Comparison of ENCODE assay signal across 1 cellular context in genomic region chr16:87076950-87077749, GRCh38.
TF ChIP-seq lines count a peak whose summit lies in the region.

No MANE protein-coding gene starts in this region.

TF ChIP-seq in HepG2, 621 proteins besides CTCF, POLR2A, EP300 and RAD21 (continued from another document and continues in another):
- TF ChIP-seq HMGXB3 (CRISPR knock-in tag; IDR thresholded peaks at IDR 0.05; ENCODE audit: borderline replicate concordance) (no peak), SIX1 (CRISPR knock-in tag; IDR thresholded peaks at IDR 0.05; ENCODE audit: borderline replicate concordance) (no peak), NR2C2 (CRISPR knock-in tag; IDR thresholded peaks at IDR 0.05; ENCODE audit: borderline replicate concordance) (peak; percentile 56), MXD4 (CRISPR knock-in tag; IDR thresholded peaks at IDR 0.05) (no peak), LBX2 (CRISPR knock-in tag; IDR thresholded peaks at IDR 0.05; ENCODE audit: borderline replicate concordance) (no peak), TP53 (CRISPR knock-in tag; conservative IDR thresholded peaks at IDR 0.05) (no peak), ZNF589 (CRISPR knock-in tag; conservative IDR thresholded peaks at IDR 0.05) (no peak), ARID3A (IDR thresholded peaks at IDR 0.05; ENCODE audit: low read depth, low read length) (no peak), ZNF383 (CRISPR knock-in tag; IDR thresholded peaks at IDR 0.05; ENCODE audit: borderline replicate concordance) (no peak), FOXJ3 (CRISPR knock-in tag; IDR thresholded peaks at IDR 0.05; ENCODE audit: borderline replicate concordance) (no peak), ZNF644 (CRISPR knock-in tag; IDR thresholded peaks at IDR 0.05; ENCODE audit: low read depth) (no peak), ESRRA (CRISPR knock-in tag; IDR thresholded peaks at IDR 0.05; ENCODE audit: low read depth) (peak; percentile 64; the same call in 1 of the 2 replicates), ZNF501 (CRISPR knock-in tag; IDR thresholded peaks at IDR 0.05) (no peak), ZNF646 (CRISPR knock-in tag; IDR thresholded peaks at IDR 0.05) (peak; percentile 19; the same call in 1 of the 2 replicates), ZNF317 (CRISPR knock-in tag; IDR thresholded peaks at IDR 0.05) (0 out of 2 replicates have a peak, but pooled peaks have one; percentile 42), PRDM15 (CRISPR knock-in tag; IDR thresholded peaks at IDR 0.05) (no peak), ZNF274 (CRISPR knock-in tag; IDR thresholded peaks at IDR 0.05) (no peak), TFDP1 (CRISPR knock-in tag; IDR thresholded peaks at IDR 0.05; ENCODE audit: borderline replicate concordance) (no peak), RARA (CRISPR knock-in tag; IDR thresholded peaks at IDR 0.05) (peak; percentile 89), KDM6A (CRISPR knock-in tag; IDR thresholded peaks at IDR 0.05; ENCODE audit: low read depth) (no peak), FOXO1 (CRISPR knock-in tag; IDR thresholded peaks at IDR 0.05) (0 out of 2 replicates have a peak, but pooled peaks have one; percentile 21), ZSCAN20 (CRISPR knock-in tag; IDR thresholded peaks at IDR 0.05; ENCODE audit: borderline replicate concordance) (no peak), ZNF816 (CRISPR knock-in tag; IDR thresholded peaks at IDR 0.05; ENCODE audit: borderline replicate concordance) (no peak), ZNF782 (CRISPR knock-in tag; IDR thresholded peaks at IDR 0.05; ENCODE audit: borderline replicate concordance) (no peak), FUBP1 (CRISPR knock-in tag; IDR thresholded peaks at IDR 0.05; ENCODE audit: borderline replicate concordance) (no peak), ZNF567 (CRISPR knock-in tag; IDR thresholded peaks at IDR 0.05; ENCODE audit: borderline replicate concordance) (no peak), STAG1 (CRISPR knock-in tag; IDR thresholded peaks at IDR 0.05) (peak; percentile 71), ZNF891 (CRISPR knock-in tag; IDR thresholded peaks at IDR 0.05) (no peak)
